In the genomic region with DNA sequence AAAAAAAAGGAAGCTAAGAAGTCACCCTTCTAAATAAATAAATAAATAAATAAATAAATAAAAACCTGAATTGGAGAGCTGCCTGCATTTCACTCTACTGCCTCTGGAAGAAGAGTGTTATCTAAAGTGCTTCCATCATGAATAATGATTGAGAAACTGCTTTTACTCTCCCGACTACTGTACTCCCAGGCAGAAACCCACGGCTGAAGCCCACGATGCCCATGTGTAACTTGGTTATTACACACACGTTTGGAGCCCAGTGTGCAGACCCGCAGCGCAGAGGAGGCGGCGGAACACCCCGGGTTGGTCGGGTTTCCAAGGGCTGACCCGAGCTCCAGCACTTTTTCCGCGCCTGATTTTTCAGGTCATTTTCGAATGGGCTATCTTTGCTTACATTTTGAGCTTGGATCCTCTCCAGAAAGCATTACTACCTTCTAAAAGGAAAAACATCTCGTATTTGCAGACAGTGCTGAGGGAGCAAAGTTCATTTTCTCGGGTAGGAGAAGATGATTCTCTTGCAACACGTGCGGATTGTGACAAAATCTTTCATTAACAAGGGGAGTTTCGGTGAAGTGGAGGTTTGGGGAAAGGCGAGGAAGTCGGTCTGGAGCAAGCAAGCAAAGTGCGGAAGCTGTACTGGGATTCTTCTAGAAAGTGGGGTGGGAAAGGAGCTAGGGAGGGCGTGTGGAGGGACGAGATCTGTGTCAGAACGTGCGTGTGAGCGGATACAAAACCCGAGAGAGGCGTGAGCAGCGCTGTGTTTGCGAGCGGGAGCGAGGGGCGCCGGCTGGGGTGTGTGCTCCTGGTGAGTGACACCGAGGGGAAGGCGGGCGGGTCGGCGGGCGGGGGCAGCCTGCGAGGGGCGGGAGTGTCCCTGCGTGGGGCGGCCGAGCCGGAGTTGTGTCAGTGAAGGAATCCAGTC, we compare ENCODE assay signal across 1 cellular context.
A peak's percentile ranks its signal among the peaks of the same experiment; 100 is the strongest.
TF ChIP-seq lines count a peak whose summit lies in the region.

A gene with protein sequence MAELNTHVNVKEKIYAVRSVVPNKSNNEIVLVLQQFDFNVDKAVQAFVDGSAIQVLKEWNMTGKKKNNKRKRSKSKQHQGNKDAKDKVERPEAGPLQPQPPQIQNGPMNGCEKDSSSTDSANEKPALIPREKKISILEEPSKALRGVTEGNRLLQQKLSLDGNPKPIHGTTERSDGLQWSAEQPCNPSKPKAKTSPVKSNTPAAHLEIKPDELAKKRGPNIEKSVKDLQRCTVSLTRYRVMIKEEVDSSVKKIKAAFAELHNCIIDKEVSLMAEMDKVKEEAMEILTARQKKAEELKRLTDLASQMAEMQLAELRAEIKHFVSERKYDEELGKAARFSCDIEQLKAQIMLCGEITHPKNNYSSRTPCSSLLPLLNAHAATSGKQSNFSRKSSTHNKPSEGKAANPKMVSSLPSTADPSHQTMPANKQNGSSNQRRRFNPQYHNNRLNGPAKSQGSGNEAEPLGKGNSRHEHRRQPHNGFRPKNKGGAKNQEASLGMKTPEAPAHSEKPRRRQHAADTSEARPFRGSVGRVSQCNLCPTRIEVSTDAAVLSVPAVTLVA (plus strand): TSS at position 897 of the 922 bp plus-strand sequence. CDS start 82,552 bp downstream, outside the sequence.

TF ChIP-seq in HEK293, 187 proteins besides CTCF, POLR2A, EP300 and RAD21 (continued from another document and continues in another):
- TF ChIP-seq, protein P1, sequence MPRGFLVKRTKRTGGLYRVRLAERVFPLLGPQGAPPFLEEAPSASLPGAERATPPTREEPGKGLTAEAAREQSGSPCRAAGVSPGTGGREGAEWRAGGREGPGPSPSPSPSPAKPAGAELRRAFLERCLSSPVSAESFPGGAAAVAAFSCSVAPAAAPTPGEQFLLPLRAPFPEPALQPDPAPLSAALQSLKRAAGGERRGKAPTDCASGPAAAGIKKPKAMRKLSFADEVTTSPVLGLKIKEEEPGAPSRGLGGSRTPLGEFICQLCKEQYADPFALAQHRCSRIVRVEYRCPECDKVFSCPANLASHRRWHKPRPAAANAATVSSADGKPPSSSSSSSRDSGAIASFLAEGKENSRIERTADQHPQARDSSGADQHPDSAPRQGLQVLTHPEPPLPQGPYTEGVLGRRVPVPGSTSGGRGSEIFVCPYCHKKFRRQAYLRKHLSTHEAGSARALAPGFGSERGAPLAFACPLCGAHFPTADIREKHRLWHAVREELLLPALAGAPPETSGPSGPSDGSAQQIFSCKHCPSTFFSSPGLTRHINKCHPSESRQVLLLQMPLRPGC (tag by site-specific recombination; IDR thresholded peaks at IDR 0.05): no peak
- TF ChIP-seq, protein P2, sequence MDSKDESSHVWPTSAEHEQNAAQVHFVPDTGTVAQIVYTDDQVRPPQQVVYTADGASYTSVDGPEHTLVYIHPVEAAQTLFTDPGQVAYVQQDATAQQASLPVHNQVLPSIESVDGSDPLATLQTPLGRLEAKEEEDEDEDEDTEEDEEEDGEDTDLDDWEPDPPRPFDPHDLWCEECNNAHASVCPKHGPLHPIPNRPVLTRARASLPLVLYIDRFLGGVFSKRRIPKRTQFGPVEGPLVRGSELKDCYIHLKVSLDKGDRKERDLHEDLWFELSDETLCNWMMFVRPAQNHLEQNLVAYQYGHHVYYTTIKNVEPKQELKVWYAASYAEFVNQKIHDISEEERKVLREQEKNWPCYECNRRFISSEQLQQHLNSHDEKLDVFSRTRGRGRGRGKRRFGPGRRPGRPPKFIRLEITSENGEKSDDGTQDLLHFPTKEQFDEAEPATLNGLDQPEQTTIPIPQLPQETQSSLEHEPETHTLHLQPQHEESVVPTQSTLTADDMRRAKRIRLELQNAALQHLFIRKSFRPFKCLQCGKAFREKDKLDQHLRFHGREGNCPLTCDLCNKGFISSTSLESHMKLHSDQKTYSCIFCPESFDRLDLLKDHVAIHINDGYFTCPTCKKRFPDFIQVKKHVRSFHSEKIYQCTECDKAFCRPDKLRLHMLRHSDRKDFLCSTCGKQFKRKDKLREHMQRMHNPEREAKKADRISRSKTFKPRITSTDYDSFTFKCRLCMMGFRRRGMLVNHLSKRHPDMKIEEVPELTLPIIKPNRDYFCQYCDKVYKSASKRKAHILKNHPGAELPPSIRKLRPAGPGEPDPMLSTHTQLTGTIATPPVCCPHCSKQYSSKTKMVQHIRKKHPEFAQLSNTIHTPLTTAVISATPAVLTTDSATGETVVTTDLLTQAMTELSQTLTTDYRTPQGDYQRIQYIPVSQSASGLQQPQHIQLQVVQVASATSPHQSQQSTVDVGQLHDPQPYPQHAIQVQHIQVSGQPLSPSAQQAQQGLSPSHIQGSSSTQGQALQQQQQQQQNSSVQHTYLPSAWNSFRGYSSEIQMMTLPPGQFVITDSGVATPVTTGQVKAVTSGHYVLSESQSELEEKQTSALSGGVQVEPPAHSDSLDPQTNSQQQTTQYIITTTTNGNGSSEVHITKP (tag by site-specific recombination; IDR thresholded peaks at IDR 0.05): peak; percentile 98
- TF ChIP-seq ZFHX2 (tag by site-specific recombination; conservative IDR thresholded peaks at IDR 0.05) (peak; percentile 60), ZNF600 (tag by site-specific recombination; IDR thresholded peaks at IDR 0.05) (peak; percentile 74), RBAK (tag by site-specific recombination; IDR thresholded peaks at IDR 0.05) (0 out of 2 replicates have a peak, but pooled peaks have one; percentile 51), KLF16 (tag by site-specific recombination; IDR thresholded peaks at IDR 0.05) (peak; percentile 59; the same call in 1 of the 2 replicates), ZNF426 (tag by site-specific recombination; IDR thresholded peaks at IDR 0.05) (peak; percentile 77), ZNF560 (tag by site-specific recombination; IDR thresholded peaks at IDR 0.05; ENCODE audit: borderline replicate concordance) (0 out of 2 replicates have a peak, but pooled peaks have one; percentile 61), KLF8 (tag by site-specific recombination; IDR thresholded peaks at IDR 0.05) (peak; percentile 78), ZIC2 (tag by site-specific recombination; IDR thresholded peaks at IDR 0.05) (peak; percentile 40; the same call in 1 of the 2 replicates), ZNF623 (tag by site-specific recombination; IDR thresholded peaks at IDR 0.05) (peak; percentile 70), ZEB2 (tag by site-specific recombination; IDR thresholded peaks at IDR 0.05) (peak; percentile 37; the same call in 1 of the 2 replicates), ZNF529 (tag by site-specific recombination; IDR thresholded peaks at IDR 0.05; ENCODE audit: insufficient replicate concordance) (peak; percentile 37), KLF1 (tag by site-specific recombination; IDR thresholded peaks at IDR 0.05) (peak; percentile 83), ZNF660 (tag by site-specific recombination; IDR thresholded peaks at IDR 0.05) (0 out of 2 replicates have a peak, but pooled peaks have one; percentile 13), ZNF843 (tag by site-specific recombination; IDR thresholded peaks at IDR 0.05) (0 out of 2 replicates have a peak, but pooled peaks have one; percentile 30), ZNF558 (tag by site-specific recombination; IDR thresholded peaks at IDR 0.05) (peak; percentile 87), ZXDB (tag by site-specific recombination; IDR thresholded peaks at IDR 0.05) (peak; percentile 41; the same call in 1 of the 2 replicates), PRDM1 (tag by site-specific recombination; IDR thresholded peaks at IDR 0.05) (peak; percentile 55; the same call in 1 of the 2 replicates), SCRT2 (tag by site-specific recombination; IDR thresholded peaks at IDR 0.05) (peak; percentile 38; the same call in 1 of the 2 replicates), ZNF202 (tag by site-specific recombination; IDR thresholded peaks at IDR 0.05; ENCODE audit: borderline replicate concordance) (no peak), OSR2 (tag by site-specific recombination; IDR thresholded peaks at IDR 0.05) (0 out of 2 replicates have a peak, but pooled peaks have one; percentile 9), ZNF433 (tag by site-specific recombination; IDR thresholded peaks at IDR 0.05; ENCODE audit: low read depth) (peak; percentile 79)
- TF ChIP-seq, protein P3, sequence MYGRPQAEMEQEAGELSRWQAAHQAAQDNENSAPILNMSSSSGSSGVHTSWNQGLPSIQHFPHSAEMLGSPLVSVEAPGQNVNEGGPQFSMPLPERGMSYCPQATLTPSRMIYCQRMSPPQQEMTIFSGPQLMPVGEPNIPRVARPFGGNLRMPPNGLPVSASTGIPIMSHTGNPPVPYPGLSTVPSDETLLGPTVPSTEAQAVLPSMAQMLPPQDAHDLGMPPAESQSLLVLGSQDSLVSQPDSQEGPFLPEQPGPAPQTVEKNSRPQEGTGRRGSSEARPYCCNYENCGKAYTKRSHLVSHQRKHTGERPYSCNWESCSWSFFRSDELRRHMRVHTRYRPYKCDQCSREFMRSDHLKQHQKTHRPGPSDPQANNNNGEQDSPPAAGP (tag by site-specific recombination; IDR thresholded peaks at IDR 0.05): peak; percentile 76
- TF ChIP-seq, protein P4, sequence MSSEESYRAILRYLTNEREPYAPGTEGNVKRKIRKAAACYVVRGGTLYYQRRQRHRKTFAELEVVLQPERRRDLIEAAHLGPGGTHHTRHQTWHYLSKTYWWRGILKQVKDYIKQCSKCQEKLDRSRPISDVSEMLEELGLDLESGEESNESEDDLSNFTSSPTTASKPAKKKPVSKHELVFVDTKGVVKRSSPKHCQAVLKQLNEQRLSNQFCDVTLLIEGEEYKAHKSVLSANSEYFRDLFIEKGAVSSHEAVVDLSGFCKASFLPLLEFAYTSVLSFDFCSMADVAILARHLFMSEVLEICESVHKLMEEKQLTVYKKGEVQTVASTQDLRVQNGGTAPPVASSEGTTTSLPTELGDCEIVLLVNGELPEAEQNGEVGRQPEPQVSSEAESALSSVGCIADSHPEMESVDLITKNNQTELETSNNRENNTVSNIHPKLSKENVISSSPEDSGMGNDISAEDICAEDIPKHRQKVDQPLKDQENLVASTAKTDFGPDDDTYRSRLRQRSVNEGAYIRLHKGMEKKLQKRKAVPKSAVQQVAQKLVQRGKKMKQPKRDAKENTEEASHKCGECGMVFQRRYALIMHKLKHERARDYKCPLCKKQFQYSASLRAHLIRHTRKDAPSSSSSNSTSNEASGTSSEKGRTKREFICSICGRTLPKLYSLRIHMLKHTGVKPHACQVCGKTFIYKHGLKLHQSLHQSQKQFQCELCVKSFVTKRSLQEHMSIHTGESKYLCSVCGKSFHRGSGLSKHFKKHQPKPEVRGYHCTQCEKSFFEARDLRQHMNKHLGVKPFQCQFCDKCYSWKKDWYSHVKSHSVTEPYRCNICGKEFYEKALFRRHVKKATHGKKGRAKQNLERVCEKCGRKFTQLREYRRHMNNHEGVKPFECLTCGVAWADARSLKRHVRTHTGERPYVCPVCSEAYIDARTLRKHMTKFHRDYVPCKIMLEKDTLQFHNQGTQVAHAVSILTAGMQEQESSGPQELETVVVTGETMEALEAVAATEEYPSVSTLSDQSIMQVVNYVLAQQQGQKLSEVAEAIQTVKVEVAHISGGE (tag by site-specific recombination; conservative IDR thresholded peaks at IDR 0.05; ENCODE audit: low read depth): peak; percentile 63
- TF ChIP-seq, protein P5, sequence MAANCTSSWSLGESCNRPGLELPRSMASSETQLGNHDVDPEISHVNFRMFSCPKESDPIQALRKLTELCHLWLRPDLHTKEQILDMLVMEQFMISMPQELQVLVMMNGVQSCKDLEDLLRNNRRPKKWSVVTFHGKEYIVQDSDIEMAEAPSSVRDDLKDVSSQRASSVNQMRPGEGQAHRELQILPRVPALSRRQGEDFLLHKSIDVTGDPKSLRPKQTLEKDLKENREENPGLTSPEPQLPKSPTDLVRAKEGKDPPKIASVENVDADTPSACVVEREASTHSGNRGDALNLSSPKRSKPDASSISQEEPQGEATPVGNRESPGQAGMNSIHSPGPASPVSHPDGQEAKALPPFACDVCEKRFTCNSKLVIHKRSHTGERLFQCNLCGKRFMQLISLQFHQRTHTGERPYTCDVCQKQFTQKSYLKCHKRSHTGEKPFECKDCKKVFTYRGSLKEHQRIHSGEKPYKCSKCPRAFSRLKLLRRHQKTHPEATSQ (tag by site-specific recombination; IDR thresholded peaks at IDR 0.05): no peak
- TF ChIP-seq, protein P6, sequence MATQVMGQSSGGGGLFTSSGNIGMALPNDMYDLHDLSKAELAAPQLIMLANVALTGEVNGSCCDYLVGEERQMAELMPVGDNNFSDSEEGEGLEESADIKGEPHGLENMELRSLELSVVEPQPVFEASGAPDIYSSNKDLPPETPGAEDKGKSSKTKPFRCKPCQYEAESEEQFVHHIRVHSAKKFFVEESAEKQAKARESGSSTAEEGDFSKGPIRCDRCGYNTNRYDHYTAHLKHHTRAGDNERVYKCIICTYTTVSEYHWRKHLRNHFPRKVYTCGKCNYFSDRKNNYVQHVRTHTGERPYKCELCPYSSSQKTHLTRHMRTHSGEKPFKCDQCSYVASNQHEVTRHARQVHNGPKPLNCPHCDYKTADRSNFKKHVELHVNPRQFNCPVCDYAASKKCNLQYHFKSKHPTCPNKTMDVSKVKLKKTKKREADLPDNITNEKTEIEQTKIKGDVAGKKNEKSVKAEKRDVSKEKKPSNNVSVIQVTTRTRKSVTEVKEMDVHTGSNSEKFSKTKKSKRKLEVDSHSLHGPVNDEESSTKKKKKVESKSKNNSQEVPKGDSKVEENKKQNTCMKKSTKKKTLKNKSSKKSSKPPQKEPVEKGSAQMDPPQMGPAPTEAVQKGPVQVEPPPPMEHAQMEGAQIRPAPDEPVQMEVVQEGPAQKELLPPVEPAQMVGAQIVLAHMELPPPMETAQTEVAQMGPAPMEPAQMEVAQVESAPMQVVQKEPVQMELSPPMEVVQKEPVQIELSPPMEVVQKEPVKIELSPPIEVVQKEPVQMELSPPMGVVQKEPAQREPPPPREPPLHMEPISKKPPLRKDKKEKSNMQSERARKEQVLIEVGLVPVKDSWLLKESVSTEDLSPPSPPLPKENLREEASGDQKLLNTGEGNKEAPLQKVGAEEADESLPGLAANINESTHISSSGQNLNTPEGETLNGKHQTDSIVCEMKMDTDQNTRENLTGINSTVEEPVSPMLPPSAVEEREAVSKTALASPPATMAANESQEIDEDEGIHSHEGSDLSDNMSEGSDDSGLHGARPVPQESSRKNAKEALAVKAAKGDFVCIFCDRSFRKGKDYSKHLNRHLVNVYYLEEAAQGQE (tag by site-specific recombination; IDR thresholded peaks at IDR 0.05): peak; percentile 68
- TF ChIP-seq, protein P7, sequence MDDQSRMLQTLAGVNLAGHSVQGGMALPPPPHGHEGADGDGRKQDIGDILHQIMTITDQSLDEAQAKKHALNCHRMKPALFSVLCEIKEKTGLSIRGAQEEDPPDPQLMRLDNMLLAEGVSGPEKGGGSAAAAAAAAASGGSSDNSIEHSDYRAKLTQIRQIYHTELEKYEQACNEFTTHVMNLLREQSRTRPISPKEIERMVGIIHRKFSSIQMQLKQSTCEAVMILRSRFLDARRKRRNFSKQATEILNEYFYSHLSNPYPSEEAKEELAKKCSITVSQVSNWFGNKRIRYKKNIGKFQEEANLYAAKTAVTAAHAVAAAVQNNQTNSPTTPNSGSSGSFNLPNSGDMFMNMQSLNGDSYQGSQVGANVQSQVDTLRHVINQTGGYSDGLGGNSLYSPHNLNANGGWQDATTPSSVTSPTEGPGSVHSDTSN (CRISPR knock-in tag; IDR thresholded peaks at IDR 0.05): peak; percentile 28; the same call in 1 of the 2 replicates
- TF ChIP-seq, protein P8, sequence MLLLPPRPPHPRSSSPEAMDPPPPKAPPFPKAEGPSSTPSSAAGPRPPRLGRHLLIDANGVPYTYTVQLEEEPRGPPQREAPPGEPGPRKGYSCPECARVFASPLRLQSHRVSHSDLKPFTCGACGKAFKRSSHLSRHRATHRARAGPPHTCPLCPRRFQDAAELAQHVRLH (tag by site-specific recombination; IDR thresholded peaks at IDR 0.05): peak; percentile 51; the same call in 1 of the 2 replicates
